ENCODE assay signal across 20 cellular contexts in genomic region chr17:17345686-17346427, GRCh38.
"Had no signal": no experiment of that assay in that cellular context is flagged by ENCODE, and none has a peak within 500 bp of the region (broad histone marks: within the 10 kb centered on the region; RNA-seq: fewer than 3 reads in every experiment).

No MANE protein-coding gene starts in this region.

- H3K4me3 Mint-ChIP-seq: activated CD8-positive, alpha-beta memory T cell treated with anti-CD3 and anti-CD28 coated beads, Interleukin-2, amount 10 ng/mL, durations not matched to agents 7 days and 5 days; activated T-cell treated with anti-CD3 and anti-CD28 coated beads, Interleukin-2, amount 50 U/mL, for 24 hours; brain; memory B cell; naive thymus-derived CD8-positive, alpha-beta T cell had no signal

- H3K9me3 ChIP-seq: ovary, transverse colon had no signal

- H3K4me3 ChIP-seq: ovary, transverse colon had no signal

- H3K4me1 Mint-ChIP-seq: activated CD8-positive, alpha-beta memory T cell treated with anti-CD3 and anti-CD28 coated beads, Interleukin-2, amount 10 ng/mL, durations not matched to agents 7 days and 5 days; memory B cell had no signal

- H3K27me3 ChIP-seq: ovary, transverse colon had no signal

- H3K9me3 Mint-ChIP-seq: activated naive CD4-positive, alpha-beta T cell treated with anti-CD3 and anti-CD28 coated beads, Interleukin-2, amount 50 U/mL, for 72 hours; activated T-cell treated with anti-CD3 and anti-CD28 coated beads, Interleukin-2, amount 50 U/mL, for 24 hours; brain; memory B cell; naive thymus-derived CD8-positive, alpha-beta T cell had no signal

- H3K27me3 Mint-ChIP-seq: activated CD8-positive, alpha-beta memory T cell treated with anti-CD3 and anti-CD28 coated beads, Interleukin-2, amount 10 ng/mL, durations not matched to agents 7 days and 5 days; activated T-cell treated with anti-CD3 and anti-CD28 coated beads, Interleukin-2, amount 50 U/mL, for 24 hours; brain; naive thymus-derived CD8-positive, alpha-beta T cell had no signal

- H3K36me3 Mint-ChIP-seq: activated CD8-positive, alpha-beta memory T cell treated with anti-CD3 and anti-CD28 coated beads, Interleukin-2, amount 10 ng/mL, durations not matched to agents 7 days and 5 days; activated naive CD4-positive, alpha-beta T cell treated with anti-CD3 and anti-CD28 coated beads, Interleukin-2, amount 50 U/mL, for 72 hours; memory B cell had no signal

- H3K27ac Mint-ChIP-seq: activated CD8-positive, alpha-beta memory T cell treated with anti-CD3 and anti-CD28 coated beads, Interleukin-2, amount 10 ng/mL, durations not matched to agents 7 days and 5 days; activated T-cell treated with anti-CD3 and anti-CD28 coated beads, Interleukin-2, amount 50 U/mL, for 24 hours; brain; memory B cell; naive thymus-derived CD8-positive, alpha-beta T cell had no signal

- DNase-seq: activated CD4-positive, alpha-beta T cell treated with anti-CD3 and anti-CD28 coated beads, Interleukin-2, amount 50 U/mL, for 48 hours; activated CD8-positive, alpha-beta memory T cell treated with anti-CD3 and anti-CD28 coated beads, Interleukin-2, amount 10 ng/mL, durations not matched to agents 7 days and 5 days; activated T-cell treated with anti-CD3 and anti-CD28 coated beads, Interleukin-2, amount 50 U/mL, for 24 hours; amygdala; central memory CD4-positive, alpha-beta T cell; cortex of kidney; effector CD8-positive, alpha-beta T cell; foreskin keratinocyte; naive thymus-derived CD8-positive, alpha-beta T cell; SHP77 treated with DMSO at 0.1 percent for 48 hours; stimulated activated CD4-positive, alpha-beta T cell treated with anti-CD3 and anti-CD28 coated beads, Interleukin-4, amount 100 ng/mL, for 1 hour; stimulated activated naive CD4-positive, alpha-beta T cell; substantia nigra; T-helper 1 cell; transverse colon had no signal

- H3K36me3 ChIP-seq: ovary, transverse colon had no signal

- ATAC-seq: activated CD8-positive, alpha-beta memory T cell treated with anti-CD3 and anti-CD28 coated beads, Interleukin-2, amount 10 ng/mL, durations not matched to agents 7 days and 5 days; activated naive CD4-positive, alpha-beta T cell treated with anti-CD3 and anti-CD28 coated beads, Interleukin-2, amount 50 U/mL, for 72 hours; foreskin keratinocyte; naive thymus-derived CD8-positive, alpha-beta T cell; SK-N-SH treated with all-trans-retinoic acid at 6 μM for 48 hours had no signal

- H3K4me1 ChIP-seq: foreskin keratinocyte, transverse colon had no signal

- H3K27ac ChIP-seq: foreskin keratinocyte, ovary, transverse colon had no signal
